ENCODE assay signal across 10 cellular contexts in the genomic region with DNA sequence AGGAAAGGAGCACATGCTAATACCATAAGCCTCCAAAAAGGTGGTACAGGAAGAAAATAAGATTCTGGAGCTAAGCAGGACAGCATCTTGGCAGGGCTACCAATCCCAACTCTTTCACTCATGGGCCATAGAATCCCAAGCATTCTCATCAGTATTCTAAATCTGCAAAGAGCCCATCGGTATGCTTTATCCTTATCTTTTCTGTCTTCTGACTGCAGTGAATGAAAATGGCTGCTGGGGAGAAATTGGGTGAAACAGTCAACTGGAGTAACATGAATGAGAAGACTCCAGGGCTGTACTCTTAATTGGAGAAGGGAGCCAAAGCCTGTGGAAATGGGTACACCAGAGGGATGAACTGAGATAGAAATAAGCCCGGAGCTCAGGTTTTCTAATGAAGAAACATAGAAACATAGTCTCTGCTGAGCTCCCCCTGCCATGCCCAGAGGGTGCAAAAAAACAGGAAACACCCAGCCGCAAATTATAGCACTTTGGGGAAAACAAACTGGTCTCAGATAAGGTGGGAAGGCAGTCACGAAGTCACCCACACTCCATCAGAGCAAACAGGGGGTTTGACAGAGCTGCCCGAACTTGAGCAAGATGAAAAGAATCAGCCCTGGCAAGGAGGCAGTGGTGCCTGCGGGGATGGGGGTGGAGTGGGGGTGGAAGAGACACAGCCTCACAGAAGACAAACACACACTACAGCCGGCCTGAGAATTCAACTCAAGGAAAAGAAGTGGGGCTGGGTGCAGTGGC. TPM values are rescaled to one million over a fixed set of nuclear protein-coding genes. Genes with fewer than 3 reads are reported as not detected.
DNase-seq lines count a peak whose midpoint lies in the region; ATAC-seq lines count a peak whose summit lies in the region.
"Had no signal": no experiment of that assay in that cellular context is flagged by ENCODE, and none has a peak within 500 bp of the region (broad histone marks: within the 10 kb centered on the region; RNA-seq: fewer than 3 reads in every experiment).

No MANE protein-coding gene starts in this region.

- peak overlapping the region; percentile 78 for H3K27ac Mint-ChIP-seq in activated CD4-positive, alpha-beta T cell treated with anti-CD3 and anti-CD28 coated beads for 36 hours
- H3K27ac Mint-ChIP-seq in activated naive CD8-positive, alpha-beta T cell treated with anti-CD3 and anti-CD28 coated beads, Interleukin-2, amount 50 U/mL, for 24 hours = peak overlapping the region; percentile 65

- no peak overlapping the region for H3K4me3 Mint-ChIP-seq in activated CD4-positive, alpha-beta T cell treated with anti-CD3 and anti-CD28 coated beads for 36 hours
- H3K4me3 Mint-ChIP-seq in activated naive CD8-positive, alpha-beta T cell treated with anti-CD3 and anti-CD28 coated beads, Interleukin-2, amount 50 U/mL, for 24 hours = peak overlapping the region; percentile 42

- H3K4me1 Mint-ChIP-seq in activated CD4-positive, alpha-beta T cell treated with anti-CD3 and anti-CD28 coated beads for 36 hours = peaks cover 56% of the 10 kb centered on the region
- peaks cover 54% of the 10 kb centered on the region for H3K4me1 Mint-ChIP-seq in activated naive CD8-positive, alpha-beta T cell treated with anti-CD3 and anti-CD28 coated beads, Interleukin-2, amount 50 U/mL, for 24 hours

- ATAC-seq in activated CD4-positive, alpha-beta T cell treated with anti-CD3 and anti-CD28 coated beads for 36 hours = peak; percentile 21
- peak; percentile 18 for ATAC-seq in activated naive CD8-positive, alpha-beta T cell treated with anti-CD3 and anti-CD28 coated beads, Interleukin-2, amount 50 U/mL, for 24 hours
- ATAC-seq in HG02763 (IDR thresholded peaks at IDR 0.05; ENCODE audit: unreplicated experiment) (no peak), GM19455 (IDR thresholded peaks at IDR 0.05; ENCODE audit: unreplicated experiment) (no peak), GM18858 (IDR thresholded peaks at IDR 0.05; ENCODE audit: unreplicated experiment) (no peak)

- H3K27me3 Mint-ChIP-seq in activated CD4-positive, alpha-beta T cell treated with anti-CD3 and anti-CD28 coated beads for 36 hours = no peaks in the 10 kb centered on the region
- H3K27me3 Mint-ChIP-seq in activated naive CD8-positive, alpha-beta T cell treated with anti-CD3 and anti-CD28 coated beads, Interleukin-2, amount 50 U/mL, for 24 hours = no peaks in the 10 kb centered on the region

- H3K9me3 Mint-ChIP-seq in activated CD4-positive, alpha-beta T cell treated with anti-CD3 and anti-CD28 coated beads for 36 hours (ENCODE audit: low read depth) = no peaks in the 10 kb centered on the region
- no peaks in the 10 kb centered on the region for H3K9me3 Mint-ChIP-seq in activated naive CD8-positive, alpha-beta T cell treated with anti-CD3 and anti-CD28 coated beads, Interleukin-2, amount 50 U/mL, for 24 hours

- POLR2A ChIA-PET in activated CD4-positive, alpha-beta T cell treated with anti-CD3 and anti-CD28 coated beads for 36 hours (lab: Charles Lee) = interaction anchor here (1.1 to 1.3 kb wide), 2 partner anchors 35 to 38 kb away, joined by 3 to 4 read pairs; a partner anchor contains a TSS

- DNase-seq in KBM-7 = peak; percentile 91
- peak; percentile 47 for DNase-seq in activated CD4-positive, alpha-beta T cell treated with anti-CD3 and anti-CD28 coated beads for 36 hours
- peak; percentile 14 for DNase-seq in activated naive CD8-positive, alpha-beta T cell treated with anti-CD3 and anti-CD28 coated beads, Interleukin-2, amount 50 U/mL, for 24 hours
- DNase-seq in stimulated activated CD4-positive, alpha-beta T cell treated with anti-CD3 and anti-CD28 coated beads, TNF-alpha, amount 100 ng/mL, for 1 hour (ENCODE audit: low read depth in 3 of 3, low spot score in 1 of 3) = peak; percentile 6 to 18 (median 8)
- DNase-seq in NCI-H510A (lab: John Stamatoyannopoulos, UW) = no peak
- DNase-seq: midbrain, NCI-H1417 had no signal

- H3K36me3 Mint-ChIP-seq in activated CD4-positive, alpha-beta T cell treated with anti-CD3 and anti-CD28 coated beads for 36 hours (ENCODE audit: low read depth) = no peaks in the 10 kb centered on the region
- H3K36me3 Mint-ChIP-seq in activated naive CD8-positive, alpha-beta T cell treated with anti-CD3 and anti-CD28 coated beads, Interleukin-2, amount 50 U/mL, for 24 hours (ENCODE audit: low read depth) = no peaks in the 10 kb centered on the region

- CTCF ChIA-PET in activated CD4-positive, alpha-beta T cell treated with anti-CD3 and anti-CD28 coated beads for 36 hours (lab: Charles Lee) = interaction anchor here (0.7 to 3.1 kb wide), 3 partner anchors 12 to 46 kb away, joined by 3 to 10 read pairs (median 5); no protein-coding TSS in a partner anchor

- intact Hi-C loops in activated CD4-positive, alpha-beta T cell treated with anti-CD3 and anti-CD28 coated beads for 36 hours (cut with DNase I, micrococcal nuclease) = loop anchor here (2.0 to 5.0 kb wide), 2 partner anchors 35 to 36 kb away; a partner anchor contains a TSS

- in situ Hi-C loops in KBM-7 (cut with MboI; ENCODE audit: low pct_unique_long_range_greater_than_20kb, low sequenced_read_pairs) = no loop called here

RNA-seq across cellular contexts. Expression of a gene that starts 35.4 kb away (rescaled TPM):
- 10 to 100 TPM; 17.3 to 17.5 TPM for total RNA-seq in activated CD4-positive, alpha-beta T cell treated with anti-CD3 and anti-CD28 coated beads for 36 hours

Comparison
In these comparisons a context has a peak if more than half of its experiments do, and no peak if none do; other contexts are left out.
1. ATAC-seq: peak in activated CD4-positive, alpha-beta T cell treated with anti-CD3 and anti-CD28 coated beads for 36 hours (single experiment) and activated naive CD8-positive, alpha-beta T cell treated with anti-CD3 and anti-CD28 coated beads, Interleukin-2, amount 50 U/mL, for 24 hours (single experiment); none in HG02763 (single experiment), GM19455 (single experiment) and GM18858 (single experiment).